In genomic region chr9:129479217-129480011, GRCh38 we compare ENCODE assay signal across 15 cellular contexts.
DNase-seq lines count a peak whose midpoint lies in the region; ATAC-seq, FAIRE-seq and TF ChIP-seq lines count a peak whose summit lies in the region.
"Had no signal": no experiment of that assay in that cellular context is flagged by ENCODE, and none has a peak within 500 bp of the region (broad histone marks: within the 10 kb centered on the region; RNA-seq: fewer than 3 reads in every experiment).

No MANE protein-coding gene starts in this region.

- ATAC-seq in GM23338 (no peak), GM19463 (IDR thresholded peaks at IDR 0.05; ENCODE audit: unreplicated experiment) (no peak)
- ATAC-seq: activated CD8-positive, alpha-beta memory T cell treated with anti-CD3 and anti-CD28 coated beads, Interleukin-2, amount 10 ng/mL, durations not matched to agents 7 days and 5 days had no signal

- TF ChIP-seq CTCF in GM23338 (conservative IDR thresholded peaks at IDR 0.05; ENCODE audit: low read depth in 2 of 2) (no peak), astrocyte (IDR thresholded peaks at IDR 0.05; ENCODE audit: insufficient read depth, low read depth, low read length) (no peak), mesothelial cell of epicardium (IDR thresholded peaks at IDR 0.05; ENCODE audit: unreplicated experiment) (no peak), suprapubic skin (IDR thresholded peaks at IDR 0.05) (no peak)

- no peak for FAIRE-seq in astrocyte (lab: Jason Lieb, UNC)

- H3K4me3 Mint-ChIP-seq in GM23338 (no peak overlapping the region), astrocyte (ENCODE audit: unreplicated experiment) (no peak overlapping the region), mesothelial cell of epicardium (no peak overlapping the region)
- H3K4me3 Mint-ChIP-seq in activated naive CD4-positive, alpha-beta T cell treated with anti-CD3 and anti-CD28 coated beads, Interleukin-2, amount 10 ng/mL, durations not matched to agents 7 days and 5 days = no peak overlapping the region
- H3K4me3 Mint-ChIP-seq: activated CD8-positive, alpha-beta memory T cell treated with anti-CD3 and anti-CD28 coated beads, Interleukin-2, amount 10 ng/mL, durations not matched to agents 7 days and 5 days; activated naive CD8-positive, alpha-beta T cell treated with anti-CD3 and anti-CD28 coated beads, Interleukin-2, amount 10 ng/mL, durations not matched to agents 7 days and 5 days had no signal

- CTCF ChIA-PET in activated naive CD4-positive, alpha-beta T cell treated with anti-CD3 and anti-CD28 coated beads, Interleukin-2, amount 10 ng/mL, durations not matched to agents 7 days and 5 days (lab: Charles Lee) = no interaction called here

- H3K4me2 ChIP-seq in GM23338 (no peak overlapping the region), astrocyte (ENCODE audit: low read length) (no peak overlapping the region)

- no peaks in the 10 kb centered on the region; the same call in 1 of the 2 replicates for H4K20me1 ChIP-seq in GM23338 (replicated peaks; ENCODE audit: insufficient read depth)
- H4K20me1 ChIP-seq in astrocyte (ENCODE audit: insufficient read depth, low read length) = no peaks in the 10 kb centered on the region

- H3K4me1 Mint-ChIP-seq in GM23338 = peaks cover 15% of the 10 kb centered on the region
- peaks cover 22% of the 10 kb centered on the region for H3K4me1 Mint-ChIP-seq in astrocyte (ENCODE audit: low read depth, unreplicated experiment)
- H3K4me1 Mint-ChIP-seq in mesothelial cell of epicardium = peaks cover 50% of the 10 kb centered on the region
- H3K4me1 Mint-ChIP-seq in activated naive CD4-positive, alpha-beta T cell treated with anti-CD3 and anti-CD28 coated beads, Interleukin-2, amount 10 ng/mL, durations not matched to agents 7 days and 5 days = peaks cover 14% of the 10 kb centered on the region

- H3K36me3 Mint-ChIP-seq in GM23338 (ENCODE audit: low read depth) (no peaks in the 10 kb centered on the region), astrocyte (ENCODE audit: low read depth, unreplicated experiment) (no peaks in the 10 kb centered on the region), mesothelial cell of epicardium (no peaks in the 10 kb centered on the region)
- H3K36me3 Mint-ChIP-seq in activated naive CD4-positive, alpha-beta T cell treated with anti-CD3 and anti-CD28 coated beads, Interleukin-2, amount 10 ng/mL, durations not matched to agents 7 days and 5 days = no peaks in the 10 kb centered on the region
- H3K36me3 Mint-ChIP-seq: activated CD8-positive, alpha-beta memory T cell treated with anti-CD3 and anti-CD28 coated beads, Interleukin-2, amount 10 ng/mL, durations not matched to agents 7 days and 5 days; activated naive CD8-positive, alpha-beta T cell treated with anti-CD3 and anti-CD28 coated beads, Interleukin-2, amount 10 ng/mL, durations not matched to agents 7 days and 5 days had no signal

- H3K4me3 ChIP-seq in GM23338 (no peak overlapping the region), astrocyte (ENCODE audit: insufficient read depth, low read depth, low read length) (no peak overlapping the region), suprapubic skin (no peak overlapping the region)

- H3K27ac ChIP-seq in GM23338 (ENCODE audit: low read depth) (no peak overlapping the region), astrocyte (ENCODE audit: low read depth, low read length) (no peak overlapping the region), suprapubic skin (peak overlapping the region; percentile 99)
- H3K27ac ChIP-seq: parathyroid adenoma had no signal

- H3K9me2 ChIP-seq in GM23338 (ENCODE audit: insufficient read depth) = no peaks in the 10 kb centered on the region

- no peaks in the 10 kb centered on the region for H3K79me2 ChIP-seq in GM23338 (replicated peaks; ENCODE audit: insufficient read depth)
- H3K79me2 ChIP-seq in astrocyte (ENCODE audit: insufficient read depth, low read length) = no peaks in the 10 kb centered on the region
- H3K79me2 ChIP-seq: parathyroid adenoma had no signal

- TF ChIP-seq POLR2A in suprapubic skin (IDR thresholded peaks at IDR 0.05) = no peak

- 0 out of 2 replicates have a peak, but pooled peaks cover 8% of the 10 kb centered on the region for H3F3A ChIP-seq in GM23338 (replicated peaks; ENCODE audit: low read depth)

- H3K27ac Mint-ChIP-seq in GM23338 (no peak overlapping the region), astrocyte (ENCODE audit: unreplicated experiment) (peak overlapping the region; percentile 41), mesothelial cell of epicardium (peak overlapping the region; percentile 97)
- H3K27ac Mint-ChIP-seq in activated naive CD4-positive, alpha-beta T cell treated with anti-CD3 and anti-CD28 coated beads, Interleukin-2, amount 10 ng/mL, durations not matched to agents 7 days and 5 days = no peak overlapping the region
- H3K27ac Mint-ChIP-seq: activated CD8-positive, alpha-beta memory T cell treated with anti-CD3 and anti-CD28 coated beads, Interleukin-2, amount 10 ng/mL, durations not matched to agents 7 days and 5 days; activated naive CD8-positive, alpha-beta T cell treated with anti-CD3 and anti-CD28 coated beads, Interleukin-2, amount 10 ng/mL, durations not matched to agents 7 days and 5 days had no signal

- H3K27me3 Mint-ChIP-seq in GM23338 (ENCODE audit: insufficient read depth, low read depth, poor library complexity) (peaks cover 47% of the 10 kb centered on the region), astrocyte (ENCODE audit: low read depth, unreplicated experiment) (no peaks in the 10 kb centered on the region), mesothelial cell of epicardium (ENCODE audit: low read depth) (no peaks in the 10 kb centered on the region)
- H3K27me3 Mint-ChIP-seq in activated naive CD4-positive, alpha-beta T cell treated with anti-CD3 and anti-CD28 coated beads, Interleukin-2, amount 10 ng/mL, durations not matched to agents 7 days and 5 days = peaks cover 85% of the 10 kb centered on the region

- 84% methylated on average over 14 of the region's 19 CpGs for WGBS in suprapubic skin

- H3K9me3 Mint-ChIP-seq in GM23338 = 0 out of 3 replicates have a peak, but pooled peaks cover 5% of the 10 kb centered on the region
- peaks cover 4% of the 10 kb centered on the region for H3K9me3 Mint-ChIP-seq in astrocyte (ENCODE audit: unreplicated experiment)
- H3K9me3 Mint-ChIP-seq in mesothelial cell of epicardium = no peaks in the 10 kb centered on the region
- H3K9me3 Mint-ChIP-seq in activated naive CD4-positive, alpha-beta T cell treated with anti-CD3 and anti-CD28 coated beads, Interleukin-2, amount 10 ng/mL, durations not matched to agents 7 days and 5 days = no peaks in the 10 kb centered on the region
- H3K9me3 Mint-ChIP-seq: activated naive CD8-positive, alpha-beta T cell treated with anti-CD3 and anti-CD28 coated beads, Interleukin-2, amount 10 ng/mL, durations not matched to agents 7 days and 5 days had no signal

- DNase-seq in GM23338 (ENCODE audit: low spot score) (peak; percentile 6), astrocyte (ENCODE audit: low read depth) (no peak), mesothelial cell of epicardium (ENCODE audit: low spot score in 2 of 2, unreplicated experiment in 2 of 2) (no peak), suprapubic skin (ENCODE audit: low spot score in 2 of 2) (no peak), NOMO-1 (lab: John Stamatoyannopoulos, UW; ENCODE audit: unreplicated experiment in 2 of 2) (no peak)
- DNase-seq in activated naive CD4-positive, alpha-beta T cell treated with anti-CD3 and anti-CD28 coated beads, Interleukin-2, amount 10 ng/mL, durations not matched to agents 7 days and 5 days = no peak
- DNase-seq: activated CD8-positive, alpha-beta memory T cell treated with anti-CD3 and anti-CD28 coated beads, Interleukin-2, amount 10 ng/mL, durations not matched to agents 7 days and 5 days; activated naive CD8-positive, alpha-beta T cell treated with anti-CD3 and anti-CD28 coated beads, Interleukin-2, amount 10 ng/mL, durations not matched to agents 7 days and 5 days; foreskin melanocyte; kidney glomerular epithelial cell; NCI-H526 treated with DMSO at 0.1 percent for 48 hours; stimulated activated CD4-positive, alpha-beta T cell treated with anti-CD3 and anti-CD28 coated beads, Interleukin-4, amount 100 ng/mL, for 1 hour; stimulated activated naive CD4-positive, alpha-beta T cell had no signal

- TF ChIP-seq EP300 in suprapubic skin (IDR thresholded peaks at IDR 0.05) = no peak

- no peak overlapping the region for H3K9ac ChIP-seq in astrocyte (ENCODE audit: low read length)
- H3K9ac ChIP-seq: parathyroid adenoma had no signal

- H3K4me1 ChIP-seq in GM23338 (ENCODE audit: insufficient read depth) (peaks cover 13% of the 10 kb centered on the region), astrocyte (ENCODE audit: insufficient read depth, low read length) (peaks cover 40% of the 10 kb centered on the region), suprapubic skin (peaks cover 51% of the 10 kb centered on the region)

- H3K27me3 ChIP-seq in GM23338 (ENCODE audit: insufficient read depth) (peaks cover 45% of the 10 kb centered on the region), astrocyte (ENCODE audit: insufficient read depth, low read length) (no peaks in the 10 kb centered on the region), suprapubic skin (no peaks in the 10 kb centered on the region)

- H2AFZ ChIP-seq in GM23338 (no peak overlapping the region), astrocyte (ENCODE audit: low read depth, low read length) (no peak overlapping the region)
- H2AFZ ChIP-seq: parathyroid adenoma had no signal

- H3K36me3 ChIP-seq in GM23338 (ENCODE audit: insufficient read depth) (no peaks in the 10 kb centered on the region), astrocyte (ENCODE audit: insufficient read depth, low read length) (no peaks in the 10 kb centered on the region), suprapubic skin (no peaks in the 10 kb centered on the region)

- H3K9me3 ChIP-seq in astrocyte (ENCODE audit: insufficient read depth, low read depth, low read length) (peaks cover 3% of the 10 kb centered on the region), suprapubic skin (no peaks in the 10 kb centered on the region)

TF ChIP-seq in GM23338, 12 proteins besides CTCF, POLR2A, EP300 and RAD21:
- TF ChIP-seq CREB1 (CRISPR knock-in tag; IDR thresholded peaks at IDR 0.05; ENCODE audit: low read depth) = no peak
TF ChIP-seq in GM23338: peak in this region for 0.

Comparison
In these comparisons a context has a peak if more than half of its experiments do, and no peak if none do; other contexts are left out.
1. H3K27ac Mint-ChIP-seq: peak in astrocyte (single experiment) and mesothelial cell of epicardium (single experiment); none in GM23338 (single experiment) and activated naive CD4-positive, alpha-beta T cell treated with anti-CD3 and anti-CD28 coated beads, Interleukin-2, amount 10 ng/mL, durations not matched to agents 7 days and 5 days (single experiment).